Comparison of ENCODE assay signal across 28 cellular contexts in genomic region chr13:72562686-72563085, GRCh38.
"Had no signal": no experiment of that assay in that cellular context is flagged by ENCODE, and none has a peak within 500 bp of the region (broad histone marks: within the 10 kb centered on the region; RNA-seq: fewer than 3 reads in every experiment).

No MANE protein-coding gene starts in this region.

- H3K4me1 ChIP-seq: neural progenitor cell, parathyroid adenoma, psoas muscle, spleen, suprapubic skin, testis, tibial artery, transverse colon, upper lobe of right lung, uterus had no signal

- H3K9ac ChIP-seq: neural progenitor cell, parathyroid adenoma had no signal

- H3K27ac ChIP-seq: neural progenitor cell, ovary, parathyroid adenoma, psoas muscle, skin epidermis, spleen, suprapubic skin, testis, tibial artery, transverse colon, upper lobe of right lung, uterus had no signal

- H3K79me2 ChIP-seq: parathyroid adenoma had no signal

- H3K4me2 ChIP-seq: neural progenitor cell, smooth muscle cell had no signal

- H3K4me3 ChIP-seq: neural progenitor cell, ovary, psoas muscle, skin epidermis, smooth muscle cell, spleen, suprapubic skin, testis, tibial artery, transverse colon, upper lobe of right lung, uterus had no signal

- H2AFZ ChIP-seq: neural progenitor cell, parathyroid adenoma had no signal

- DNase-seq: natural killer cell; occipital lobe; ovary; posterior cingulate gyrus; psoas muscle; right cardiac atrium; spleen; stimulated activated CD4-positive, alpha-beta T cell treated with anti-CD3 and anti-CD28 coated beads, Interleukin-12 subunit alpha, Interleukin-12 subunit beta, amount 100 ng/mL, for 4 hours; stimulated activated CD4-positive, alpha-beta T cell treated with anti-CD3 and anti-CD28 coated beads, Interleukin-1b, Interleukin-23, amount 100 ng/mL, for 48 hours; stimulated activated CD4-positive, alpha-beta T cell treated with anti-CD3 and anti-CD28 coated beads, Interleukin-4, amount 100 ng/mL, for 1 hour; stimulated activated CD4-positive, alpha-beta T cell treated with anti-CD3 and anti-CD28 coated beads, Interleukin-4, amount 100 ng/mL, for 4 hours; stimulated activated CD8-positive, alpha-beta memory T cell treated with anti-CD3 and anti-CD28 coated beads, Interleukin-4, amount 100 ng/mL, for 48 hours; stimulated activated naive CD4-positive, alpha-beta T cell; stimulated activated naive CD8-positive, alpha-beta T cell treated with anti-CD3 and anti-CD28 coated beads, Interleukin-15, amount 100 ng/mL, for 72 hours; stimulated activated naive CD8-positive, alpha-beta T cell treated with anti-CD3 and anti-CD28 coated beads, Interleukin-15, Interleukin-2, amounts not matched to agents 100 U/mL and 50 U/mL, for 24 hours; substantia nigra; testis; tibial artery; transverse colon; upper lobe of right lung; uterus had no signal

- H3K36me3 ChIP-seq: neural progenitor cell, ovary, spleen, suprapubic skin, tibial artery, transverse colon, upper lobe of right lung, uterus had no signal

- H3K9me3 ChIP-seq: ovary, psoas muscle, spleen, suprapubic skin, testis, tibial artery, transverse colon, upper lobe of right lung, uterus had no signal

- ATAC-seq: natural killer cell; psoas muscle; right cardiac atrium; sciatic nerve; stimulated activated memory B cell treated with anti-CD40 and anti-IgM and Interleukin-4, amounts not matched to agents 10 μg/mL and 1 μg/mL and 100 μg/mL, for 72 hours; stimulated activated naive CD8-positive, alpha-beta T cell treated with anti-CD3 and anti-CD28 coated beads, Interleukin-15, amount 100 ng/mL, for 72 hours; stimulated activated naive CD8-positive, alpha-beta T cell treated with anti-CD3 and anti-CD28 coated beads, Interleukin-15, Interleukin-2, amounts not matched to agents 100 U/mL and 50 U/mL, for 24 hours; upper lobe of right lung had no signal

- H3K27me3 ChIP-seq: neural progenitor cell, ovary, spleen, suprapubic skin, testis, tibial artery, transverse colon, upper lobe of right lung, uterus had no signal
